Comparison of ENCODE assay signal across 8 cellular contexts in the genomic region with DNA sequence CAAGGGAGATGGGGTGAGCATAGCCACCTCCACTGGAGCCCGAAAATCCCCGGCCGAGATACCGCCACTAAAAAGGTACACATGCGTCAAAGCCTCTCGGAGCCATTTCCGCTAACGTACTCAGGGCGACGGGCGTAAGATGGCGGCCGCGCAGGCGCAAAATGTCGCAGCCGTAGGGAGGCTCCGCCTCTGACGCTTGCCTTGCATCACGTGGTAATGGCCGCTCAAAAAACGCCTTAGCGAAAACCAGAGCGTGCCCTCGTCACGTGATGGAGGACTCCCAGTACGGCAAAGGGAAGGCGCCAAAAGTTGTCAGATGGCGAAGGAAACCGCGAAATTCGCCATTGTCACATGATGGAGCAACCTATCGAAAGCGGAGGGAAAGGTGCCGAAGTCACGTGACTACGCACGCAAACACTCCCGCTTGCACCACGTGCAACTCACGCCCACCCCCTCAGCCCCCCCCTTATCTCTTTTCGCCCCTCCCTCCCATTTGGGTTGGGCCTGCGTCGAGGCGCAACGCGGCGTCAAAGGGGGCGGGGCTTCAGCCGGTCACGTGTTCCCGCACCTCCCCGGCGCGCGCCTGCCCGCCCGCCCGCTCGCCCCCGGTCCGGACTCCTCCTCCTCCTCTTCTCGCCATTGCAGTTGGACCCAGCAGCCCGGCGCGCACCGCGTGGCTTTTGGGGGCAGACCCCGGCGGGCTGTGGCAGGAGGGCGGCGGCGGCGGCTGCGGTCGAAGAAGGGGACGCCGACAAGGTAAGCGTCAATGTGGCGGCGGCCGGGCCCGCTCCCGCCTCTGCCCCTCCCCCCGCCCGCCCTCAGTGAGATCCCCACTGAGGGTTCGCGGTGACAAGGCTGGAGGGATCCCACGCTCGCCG. TPM values are rescaled to one million over a fixed set of nuclear protein-coding genes. Genes with fewer than 3 reads are reported as not detected.
DNase-seq lines count a peak whose midpoint lies in the region; ATAC-seq lines count a peak whose summit lies in the region.

A gene (plus strand): TSS at position 615 of the 878 bp plus-strand sequence. CDS start 16,260 bp downstream, outside the sequence.

- H3K4me3 Mint-ChIP-seq in immature natural killer cell, result peak within 1 kb of the TSS; percentile 90 to 96 (median 95)

- peaks cover 25 to 38% (median 30%) of the 10 kb centered on the region in 3 donors for H3K27me3 Mint-ChIP-seq in immature natural killer cell (ENCODE audit: low read depth in 3 of 3)

- peak within 1 kb of the TSS; percentile 95 to 99 (median 98) for H3K27ac Mint-ChIP-seq in immature natural killer cell

- peaks cover 0 to 3% (median 0%) of the 10 kb centered on the region in 3 donors for H3K36me3 Mint-ChIP-seq in immature natural killer cell

- H3K9me3 Mint-ChIP-seq in immature natural killer cell, result no peaks in the 10 kb centered on the region

- ATAC-seq in GM19023 (IDR thresholded peaks at IDR 0.05; ENCODE audit: unreplicated experiment) (peak; percentile 73), HG03280 (IDR thresholded peaks at IDR 0.05; ENCODE audit: unreplicated experiment) (peak; percentile 69)

- H3K4me1 Mint-ChIP-seq in immature natural killer cell, result peaks cover 43 to 44% of the 10 kb centered on the region in 2 donors

- DNase-seq in AG08396 (ENCODE audit: low spot score) (peak; percentile 98), NCI-H345 treated with DMSO at 0.1 percent for 48 hours (lab: John Stamatoyannopoulos, UW; ENCODE audit: unreplicated experiment) (peak; percentile 99), immature natural killer cell (peak; percentile 100), smooth muscle cell of the brain vasculature (ENCODE audit: low read depth, low spot score) (peak; percentile 100)
- DNase-seq in activated CD4-positive, CD25-positive, alpha-beta regulatory T cell (lab: John Stamatoyannopoulos, UW), result peak; percentile 100
- peak; percentile 100 for DNase-seq in central memory CD4-positive, alpha-beta T cell

RNA-seq across cellular contexts. Expression of the gene that starts here (rescaled TPM):
- polyA plus RNA-seq in immature natural killer cell, result 100 to 1,000 TPM in 1 of 3 donors, 10 to 100 TPM in 2; 33.7 to 107 (median 52.2) TPM

Comparison
In these comparisons a context has a peak if more than half of its experiments do, and no peak if none do; other contexts are left out.
1. Peak in every context shown above with its lines: DNase-seq and ATAC-seq.